ENCODE assay signal across 15 cellular contexts in the genomic region with DNA sequence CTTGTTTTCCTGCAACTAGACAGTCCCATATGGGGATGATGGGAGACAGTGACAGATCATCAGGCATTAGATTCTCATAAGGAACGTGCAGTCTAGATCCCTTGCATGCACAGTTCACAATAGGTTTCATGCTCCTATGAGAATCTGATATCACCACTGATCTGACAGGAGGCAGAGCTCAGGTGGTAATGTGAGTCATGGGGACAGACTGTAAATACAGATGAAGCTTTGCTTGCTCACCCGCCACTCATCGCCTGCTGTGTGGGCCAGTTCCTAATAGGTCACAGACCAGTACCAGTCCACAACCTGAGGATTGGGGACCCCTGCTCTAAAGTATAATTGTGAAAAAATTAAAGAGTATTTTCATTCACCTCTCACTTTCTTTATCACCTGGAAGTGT. TPM values are rescaled to one million over a fixed set of nuclear protein-coding genes. Genes with fewer than 3 reads are reported as not detected.
A peak's percentile ranks its signal among the peaks of the same experiment; 100 is the strongest.
DNase-seq lines count a peak whose midpoint lies in the region; ATAC-seq and TF ChIP-seq lines count a peak whose summit lies in the region.
"Had no signal": no experiment of that assay in that cellular context is flagged by ENCODE, and none has a peak within 500 bp of the region (broad histone marks: within the 10 kb centered on the region; RNA-seq: fewer than 3 reads in every experiment).

No MANE protein-coding gene starts in this region.

- H3K4me1 ChIP-seq in breast epithelium = no peaks in the 10 kb centered on the region
- peaks cover 6% of the 10 kb centered on the region for H3K4me1 ChIP-seq in PC-3 (ENCODE audit: insufficient read depth, low read length)
- H3K4me1 ChIP-seq in MM.1S (ENCODE audit: low read length) = no peaks in the 10 kb centered on the region

- CTCF ChIA-PET in MCF 10A (lab: Yijun Ruan, JAX) = interaction anchor here (0.6 to 1.3 kb wide), 2 partner anchors 20 to 34 kb away, joined by 3 to 5 read pairs; no protein-coding TSS in a partner anchor
- CTCF ChIA-PET in PC-3 (lab: Charles Lee) = interaction anchor here (0.6 to 1.0 kb wide), 2 partner anchors 16 to 25 kb away, joined by 3 read pairs; no protein-coding TSS in a partner anchor

- H3K27me3 ChIP-seq in breast epithelium (no peaks in the 10 kb centered on the region), PC-3 (ENCODE audit: low read length) (no peaks in the 10 kb centered on the region), MM.1S (replicated peaks; ENCODE audit: insufficient read depth, low read length) (no peaks in the 10 kb centered on the region)

- H4K20me1 ChIP-seq in PC-3 (ENCODE audit: low read length) = no peaks in the 10 kb centered on the region
- H4K20me1 ChIP-seq in MM.1S (ENCODE audit: insufficient read depth, low read length) = no peaks in the 10 kb centered on the region

- H3K9ac ChIP-seq in PC-3 (ENCODE audit: low read length) = no peak overlapping the region
- no peak overlapping the region for H3K9ac ChIP-seq in MM.1S (ENCODE audit: low read length)

- no peak overlapping the region for H2AFZ ChIP-seq in PC-3 (ENCODE audit: low read length)
- H2AFZ ChIP-seq in MM.1S (ENCODE audit: low read length) = no peak overlapping the region
- H2AFZ ChIP-seq: PC-9 had no signal

- no peaks in the 10 kb centered on the region for H3K9me3 Mint-ChIP-seq in MCF 10A (ENCODE audit: unreplicated experiment)
- H3K9me3 Mint-ChIP-seq: CD4-positive, alpha-beta memory T cell had no signal

- no peaks in the 10 kb centered on the region for H3K9me3 ChIP-seq in breast epithelium
- no peaks in the 10 kb centered on the region for H3K9me3 ChIP-seq in PC-3 (ENCODE audit: low read length)
- H3K9me3 ChIP-seq in MM.1S (replicated peaks; ENCODE audit: insufficient read depth, low read length) = no peaks in the 10 kb centered on the region

- H3F3A ChIP-seq in PC-3 (ENCODE audit: low read length, unreplicated experiment) (no peaks in the 10 kb centered on the region), MM.1S (ENCODE audit: insufficient read depth, low read length) (no peaks in the 10 kb centered on the region)

- no peaks in the 10 kb centered on the region for H3K27me3 Mint-ChIP-seq in MCF 10A (ENCODE audit: insufficient read depth, unreplicated experiment)
- H3K27me3 Mint-ChIP-seq: CD4-positive, alpha-beta memory T cell had no signal

- intact Hi-C loops in MCF 10A (cut with micrococcal nuclease) (no loop called here), breast epithelium (cut with DNase I; ENCODE audit: low total_unique reads) (no loop called here), PC-3 (cut with micrococcal nuclease) (no loop called here)

- no peak overlapping the region for H3K27ac Mint-ChIP-seq in MCF 10A (ENCODE audit: low read depth, unreplicated experiment)
- H3K27ac Mint-ChIP-seq: CD4-positive, alpha-beta memory T cell had no signal

- H3K36me3 Mint-ChIP-seq in MCF 10A (ENCODE audit: insufficient read depth, unreplicated experiment) = no peaks in the 10 kb centered on the region
- H3K36me3 Mint-ChIP-seq: CD4-positive, alpha-beta memory T cell had no signal

- BruUV-seq in MCF 10A (replicated peaks; lab: Mats Ljungman, UMichigan) = no TSS peak
- no TSS peak for BruUV-seq in PC-3 (replicated peaks; lab: Mats Ljungman, UMichigan)

- H3K79me2 ChIP-seq in PC-3 (ENCODE audit: low read length) (no peaks in the 10 kb centered on the region), MM.1S (ENCODE audit: low read length) (no peaks in the 10 kb centered on the region)

- TF ChIP-seq CTCF in MCF 10A (IDR thresholded peaks at IDR 0.05; ENCODE audit: unreplicated experiment) = no peak
- TF ChIP-seq CTCF in breast epithelium (IDR thresholded peaks at IDR 0.05) = no peak
- TF ChIP-seq CTCF in PC-3 (conservative IDR thresholded peaks at IDR 0.05; ENCODE audit: low read depth, low read length) = no peak
- TF ChIP-seq CTCF in MM.1S (IDR thresholded peaks at IDR 0.05; ENCODE audit: low read length) = no peak

- POLR2A ChIA-PET in MCF 10A (lab: Yijun Ruan, JAX) = interaction anchor here (0.6 kb wide), 1 partner anchor 1313 kb away, joined by 3 read pairs; no protein-coding TSS in a partner anchor
- POLR2A ChIA-PET in PC-3 (lab: Charles Lee; ENCODE audit: unreplicated experiment) = interaction anchor here (1.2 kb wide), 1 partner anchor 23 kb away, joined by 4 read pairs; a partner anchor contains a TSS

- H3K4me3 ChIP-seq in breast epithelium (no peak overlapping the region), PC-3 (ENCODE audit: low read length) (no peak overlapping the region), MM.1S (ENCODE audit: low read length) (no peak overlapping the region)
- H3K4me3 ChIP-seq: PC-9 had no signal

- H3K27ac ChIP-seq in breast epithelium = no peak overlapping the region
- no peak overlapping the region for H3K27ac ChIP-seq in PC-3 (ENCODE audit: low read length)
- H3K27ac ChIP-seq in epithelial cell of prostate = no peak overlapping the region
- H3K27ac ChIP-seq in MM.1S (ENCODE audit: low read length) = no peak overlapping the region
- H3K27ac ChIP-seq: 22Rv1, PC-9 had no signal

- ATAC-seq in PC-3 (peak; percentile 99), HG02642 (IDR thresholded peaks at IDR 0.05; ENCODE audit: poor library complexity, unreplicated experiment) (no peak)
- ATAC-seq in stimulated activated naive CD8-positive, alpha-beta T cell treated with anti-CD3 and anti-CD28 coated beads, Interleukin-15, Interleukin-2, amounts not matched to agents 100 U/mL and 50 U/mL, for 24 hours = no peak

- no peaks in the 10 kb centered on the region for H3K4me1 Mint-ChIP-seq in MCF 10A (ENCODE audit: insufficient read depth, unreplicated experiment)
- H3K4me1 Mint-ChIP-seq: CD4-positive, alpha-beta memory T cell had no signal

- H3K4me3 Mint-ChIP-seq in MCF 10A (ENCODE audit: unreplicated experiment) = no peak overlapping the region
- H3K4me3 Mint-ChIP-seq: CD4-positive, alpha-beta memory T cell had no signal

- TF ChIP-seq POLR2A in breast epithelium (IDR thresholded peaks at IDR 0.05) = no peak

- no peaks in the 10 kb centered on the region for H3K36me3 ChIP-seq in breast epithelium
- H3K36me3 ChIP-seq in PC-3 (ENCODE audit: low read depth, low read length) = no peaks in the 10 kb centered on the region
- H3K36me3 ChIP-seq in MM.1S (replicated peaks; ENCODE audit: insufficient read depth, low read length) = no peaks in the 10 kb centered on the region

- DNase-seq in MCF 10A (ENCODE audit: unreplicated experiment) (peak; percentile 20), breast epithelium (ENCODE audit: low spot score in 2 of 2) (no peak), PC-3 (peak; percentile 86), epithelial cell of prostate (ENCODE audit: low read depth, low spot score) (peak; percentile 61), D341Med (ENCODE audit: low spot score) (no peak), MM.1S (no peak)
- DNase-seq in stimulated activated naive CD8-positive, alpha-beta T cell treated with anti-CD3 and anti-CD28 coated beads, Interleukin-15, Interleukin-2, amounts not matched to agents 100 U/mL and 50 U/mL, for 24 hours = no peak
- DNase-seq: CD4-positive, alpha-beta memory T cell; NCI-H1436 treated with DMSO at 0.1 percent for 48 hours; NCI-H2029 treated with DMSO at 0.1 percent for 48 hours; NCI-H510A; NCI-H774 had no signal

- H3K4me2 ChIP-seq in PC-3 (ENCODE audit: low read length) (no peak overlapping the region), MM.1S (ENCODE audit: low read depth, low read length) (no peak overlapping the region)
- H3K4me2 ChIP-seq: PC-9 had no signal

- H3K9me2 ChIP-seq in PC-3 (replicated peaks; ENCODE audit: low read length) (no peaks in the 10 kb centered on the region), MM.1S (replicated peaks; ENCODE audit: insufficient read depth, low read length) (no peaks in the 10 kb centered on the region)

RNA-seq across cellular contexts. Expression of a gene that starts 23.6 kb away (rescaled TPM):
- 128 and 131 TPM in 2 replicates for total RNA-seq in MCF 10A (2022)
- total RNA-seq in breast epithelium = 100 to 1,000 TPM in 1 of 3 donors, 10 to 100 TPM in 2; 86.1 to 107 (median 89.5) TPM
- total RNA-seq in PC-3 (2014; rRNA removed) = 96.9 and 97.3 TPM in 2 replicates

Comparison
In these comparisons a context has a peak if more than half of its experiments do, and no peak if none do; other contexts are left out.
1. DNase-seq: peak in MCF 10A (single experiment), PC-3 (single experiment) and epithelial cell of prostate (single experiment); none in breast epithelium (0 of 2), D341Med (single experiment), stimulated activated naive CD8-positive, alpha-beta T cell treated with anti-CD3 and anti-CD28 coated beads, Interleukin-15, Interleukin-2, amounts not matched to agents 100 U/mL and 50 U/mL, for 24 hours (single experiment) and MM.1S (single experiment).